In genomic region chr3:168040624-168041208, GRCh38 we compare ENCODE assay signal across 8 cellular contexts. TPM values are rescaled to one million over a fixed set of nuclear protein-coding genes. Genes with fewer than 3 reads are reported as not detected.
DNase-seq lines count a peak whose midpoint lies in the region; ATAC-seq and TF ChIP-seq lines count a peak whose summit lies in the region.

No MANE protein-coding gene starts in this region.

- POLR2A ChIA-PET in Panc1 (lab: Charles Lee), result no interaction called here
- POLR2A ChIA-PET in naive thymus-derived CD8-positive, alpha-beta T cell (lab: Charles Lee), result no interaction called here

- H3K4me3 ChIP-seq in GM12864 (ENCODE audit: low read depth, low read length) (no peak overlapping the region), Panc1 (ENCODE audit: low read depth in 2 of 2, low read length in 2 of 2) (no peak overlapping the region), osteoblast (ENCODE audit: insufficient read depth, low read length) (no peak overlapping the region)

- H3K27ac ChIP-seq in Panc1 (ENCODE audit: low read length), result no peak overlapping the region
- no peak overlapping the region for H3K27ac ChIP-seq in epithelial cell of prostate
- no peak overlapping the region for H3K27ac ChIP-seq in osteoblast (ENCODE audit: low read depth, low read length)

- H3K27ac Mint-ChIP-seq in naive thymus-derived CD8-positive, alpha-beta T cell, result no peak overlapping the region

- no peaks in the 10 kb centered on the region for H3K4me1 ChIP-seq in Panc1 (ENCODE audit: control insufficient read depth, insufficient read depth, low read length)
- H3K4me1 ChIP-seq in osteoblast (ENCODE audit: insufficient read depth, low read length), result no peaks in the 10 kb centered on the region

- no peaks in the 10 kb centered on the region for H4K20me1 ChIP-seq in osteoblast (ENCODE audit: insufficient read depth, low read length)

- peaks cover 0 to 4% (median 0%) of the 10 kb centered on the region in 5 donors for H3K27me3 Mint-ChIP-seq in naive thymus-derived CD8-positive, alpha-beta T cell

- intact Hi-C loops in Panc1 (cut with micrococcal nuclease; ENCODE audit: unreplicated experiment), result loop anchor here (5.0 to 10.0 kb wide), 2 partner anchors 113 to 306 kb away; partner anchors contain the start of genes PDCD10 and SERPINI1

- no peaks in the 10 kb centered on the region for H3K36me3 Mint-ChIP-seq in naive thymus-derived CD8-positive, alpha-beta T cell

- H3K4me1 Mint-ChIP-seq in naive thymus-derived CD8-positive, alpha-beta T cell, result no peaks in the 10 kb centered on the region

- DNase-seq in GM12864 (ENCODE audit: low read depth) (no peak), Kasumi-1 (lab: John Stamatoyannopoulos, UW) (peak; percentile 92 to 93), Panc1 (ENCODE audit: low read depth, low spot score) (peak; percentile 13), epithelial cell of prostate (ENCODE audit: low read depth, low spot score) (peak; percentile 16), osteoblast (ENCODE audit: insufficient read length, low spot score, missing footprints) (peak; percentile 18)
- no peak for DNase-seq in naive thymus-derived CD8-positive, alpha-beta T cell
- DNase-seq in activated CD4-positive, CD25-positive, alpha-beta regulatory T cell treated with anti-CD3 and anti-CD28 coated beads, Interleukin-2, amount 50 U/mL, for 72 hours, result no peak

- no TSS peak for BruUV-seq in Panc1 (replicated peaks; lab: Mats Ljungman, UMichigan)

- peak; percentile 71 for TF ChIP-seq CTCF in GM12864 (IDR thresholded peaks at IDR 0.05; ENCODE audit: low read depth, low read length, missing control alignments)
- peak; percentile 74 for TF ChIP-seq CTCF in Panc1 (IDR thresholded peaks at IDR 0.05)
- TF ChIP-seq CTCF in osteoblast (IDR thresholded peaks at IDR 0.05; ENCODE audit: extremely low read depth, low read depth, low read length), result peak; percentile 78

- no peak overlapping the region for H3K4me2 ChIP-seq in osteoblast (ENCODE audit: insufficient read depth, low read length)

- in situ Hi-C loops in Panc1 (cut with HindIII; ENCODE audit: low pct_unique_long_range_greater_than_20kb, low sequenced_read_pairs), result no loop called here

- no peak overlapping the region for H3K4me3 Mint-ChIP-seq in naive thymus-derived CD8-positive, alpha-beta T cell

- H3K9me3 ChIP-seq in Panc1 (ENCODE audit: control insufficient read depth, insufficient read depth, low read depth, low read length) (no peaks in the 10 kb centered on the region), osteoblast (ENCODE audit: low read depth, low read length) (no peaks in the 10 kb centered on the region)

- no peak overlapping the region for H2AFZ ChIP-seq in osteoblast (ENCODE audit: low read length)

- no peaks in the 10 kb centered on the region for H3K27me3 ChIP-seq in Panc1 (ENCODE audit: control insufficient read depth, insufficient read depth, low read length)
- no peaks in the 10 kb centered on the region for H3K27me3 ChIP-seq in osteoblast (ENCODE audit: insufficient read depth, low read length)

- H3K9me3 Mint-ChIP-seq in naive thymus-derived CD8-positive, alpha-beta T cell, result no peaks in the 10 kb centered on the region

- CTCF ChIA-PET in Panc1 (lab: Charles Lee), result interaction anchor here (0.6 to 0.9 kb wide), 2 partner anchors 126 to 128 kb away, joined by 3 read pairs; no protein-coding TSS in a partner anchor

- peaks cover 6% of the 10 kb centered on the region for H3K79me2 ChIP-seq in osteoblast (ENCODE audit: insufficient read depth, low read length)

- peaks cover 2% of the 10 kb centered on the region; the same call in 1 of the 2 replicates for H3K36me3 ChIP-seq in Panc1 (ENCODE audit: control insufficient read depth, insufficient read depth, low read length)
- H3K36me3 ChIP-seq in osteoblast (ENCODE audit: insufficient read depth, low read length), result peaks cover 23% of the 10 kb centered on the region

- ATAC-seq in GM21825 (IDR thresholded peaks at IDR 0.05; ENCODE audit: unreplicated experiment) (peak; percentile 81), Panc1 (peak; percentile 80; the same call in 1 of the 2 replicates)
- ATAC-seq in naive thymus-derived CD8-positive, alpha-beta T cell, result no peak

RNA-seq across cellular contexts. Expression of gene GOLIM4, which starts 55.0 kb away (rescaled TPM):
- 35.4 TPM for total RNA-seq in Panc1 (2021; ENCODE audit: unreplicated experiment)
- 46.0 TPM for polyA plus RNA-seq in Panc1 (2012; ENCODE audit: insufficient read length)
- 44.5 and 50.1 TPM in 2 replicates for total RNA-seq in osteoblast
- under 1 TPM; 0.26 to 0.66 TPM for total RNA-seq in naive thymus-derived CD8-positive, alpha-beta T cell
- polyA plus RNA-seq in naive thymus-derived CD8-positive, alpha-beta T cell, result under 1 TPM in 2 of 3 donors, not detected in 1; 0.17 to 0.25 TPM

Comparison
In these comparisons a context has a peak if more than half of its experiments do, and no peak if none do; other contexts are left out.
1. DNase-seq: peak in Kasumi-1 (2 of 2), Panc1 (single experiment), epithelial cell of prostate (single experiment) and osteoblast (single experiment); none in GM12864 (single experiment), naive thymus-derived CD8-positive, alpha-beta T cell (0 of 10) and activated CD4-positive, CD25-positive, alpha-beta regulatory T cell treated with anti-CD3 and anti-CD28 coated beads, Interleukin-2, amount 50 U/mL, for 72 hours (single experiment).
2. ATAC-seq: peak in GM21825 (single experiment) and Panc1 (single experiment); none in naive thymus-derived CD8-positive, alpha-beta T cell (0 of 2).
3. RNA of gene GOLIM4, which starts 55.0 kb away (total RNA-seq): 44.5 to 50.1 TPM in osteoblast and 35.4 TPM in Panc1 (single experiment); 0.26 to 0.66 TPM in naive thymus-derived CD8-positive, alpha-beta T cell; every median in the first group is over 10 times any median in the second.
4. Peak in every context shown above with its lines, with median percentiles within 50 percentile points of each other: CTCF ChIP-seq.